In the genomic region with DNA sequence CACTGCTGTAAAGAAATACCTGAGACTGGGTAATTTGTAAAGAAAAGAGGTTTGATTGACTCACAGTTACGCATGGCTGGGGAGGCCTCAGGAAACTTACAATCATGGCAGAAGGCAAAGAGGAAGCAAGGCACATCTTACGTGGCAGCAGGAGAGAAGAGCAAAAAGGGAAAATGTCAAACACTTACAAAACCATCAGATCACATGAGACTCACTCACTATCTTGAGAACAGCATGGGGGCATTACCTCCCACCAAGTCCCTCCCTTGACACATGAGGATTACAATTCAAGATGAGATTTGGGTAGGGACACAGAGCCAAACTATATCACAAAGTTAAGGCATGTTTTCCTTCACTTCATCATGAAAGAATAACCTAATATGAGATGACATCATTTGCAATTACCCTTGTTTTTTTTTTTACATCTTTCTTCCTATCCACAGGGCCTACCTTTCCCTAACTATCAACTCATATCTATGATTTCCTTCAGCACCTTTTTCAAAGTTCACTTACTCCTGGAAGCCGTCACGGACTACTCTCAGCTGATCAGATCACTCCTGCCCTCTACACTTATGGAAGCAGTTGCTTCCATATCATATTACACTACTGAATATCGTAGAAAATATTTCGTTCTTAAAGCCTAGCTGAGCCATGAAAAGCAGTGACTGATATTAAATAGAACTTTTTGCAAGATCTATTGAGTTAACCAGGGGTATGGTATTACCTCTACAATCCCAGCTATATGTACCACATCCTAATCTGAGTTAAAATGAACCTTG, we compare ENCODE assay signal across 16 cellular contexts. TPM values are rescaled to one million over a fixed set of nuclear protein-coding genes. Genes with fewer than 3 reads are reported as not detected.
DNase-seq lines count a peak whose midpoint lies in the region; ATAC-seq and TF ChIP-seq lines count a peak whose summit lies in the region.
"Had no signal": no experiment of that assay in that cellular context is flagged by ENCODE, and none has a peak within 500 bp of the region (broad histone marks: within the 10 kb centered on the region; RNA-seq: fewer than 3 reads in every experiment).

No MANE protein-coding gene starts in this region.

- no peak overlapping the region for H2AK5ac ChIP-seq in mesenchymal stem cell (ENCODE audit: low read length, severe bottlenecking)

- H3K36me3 Mint-ChIP-seq in stimulated activated naive CD8-positive, alpha-beta T cell treated with anti-CD3 and anti-CD28 coated beads, Interleukin-15, Interleukin-2, amounts not matched to agents 100 ng/mL and 50 ng/mL, for 24 hours (ENCODE audit: low read depth) = no peaks in the 10 kb centered on the region
- no peaks in the 10 kb centered on the region for H3K36me3 Mint-ChIP-seq in chondrocyte (ENCODE audit: low read depth)

- peak overlapping the region; percentile 59 for H3K27ac ChIP-seq in SJCRH30
- no peak overlapping the region for H3K27ac ChIP-seq in mesenchymal stem cell (ENCODE audit: low read length, poor library complexity, severe bottlenecking)
- H3K27ac ChIP-seq: dorsolateral prefrontal cortex, pancreas, Peyer's patch, SK-N-MC, skin epidermis had no signal

- H2BK15ac ChIP-seq in mesenchymal stem cell (ENCODE audit: low read depth, poor library complexity, severe bottlenecking) = no peak overlapping the region

- H3K4me3 ChIP-seq in SJCRH30 = peak overlapping the region; percentile 29
- H3K4me3 ChIP-seq in mesenchymal stem cell (ENCODE audit: insufficient read depth in 1 of 2, low read depth in 1 of 2, low read length in 2 of 2) = no peak overlapping the region
- H3K4me3 ChIP-seq: pancreas, Peyer's patch, SK-N-MC, skin epidermis had no signal

- ATAC-seq in stimulated activated naive CD8-positive, alpha-beta T cell treated with anti-CD3 and anti-CD28 coated beads, Interleukin-15, amount 100 ng/mL, for 72 hours = no peak
- no peak for ATAC-seq in HG03439 (IDR thresholded peaks at IDR 0.05; ENCODE audit: unreplicated experiment)

- H3K23ac ChIP-seq in mesenchymal stem cell (ENCODE audit: low read length in 2 of 2) = no peak overlapping the region

- H2BK5ac ChIP-seq in mesenchymal stem cell (ENCODE audit: low read depth, low read length, poor library complexity, severe bottlenecking) = no peak overlapping the region

- H2AFZ ChIP-seq in mesenchymal stem cell (ENCODE audit: low read depth, low read length) = no peak overlapping the region

- H3K9me3 Mint-ChIP-seq in stimulated activated naive CD8-positive, alpha-beta T cell treated with anti-CD3 and anti-CD28 coated beads, Interleukin-15, Interleukin-2, amounts not matched to agents 100 ng/mL and 50 ng/mL, for 24 hours = no peaks in the 10 kb centered on the region
- no peaks in the 10 kb centered on the region for H3K9me3 Mint-ChIP-seq in stimulated activated naive CD8-positive, alpha-beta T cell treated with anti-CD3 and anti-CD28 coated beads, Interleukin-15, amount 100 ng/mL, for 72 hours
- H3K9me3 Mint-ChIP-seq in chondrocyte (ENCODE audit: low read depth) = no peaks in the 10 kb centered on the region

- H2BK120ac ChIP-seq in mesenchymal stem cell (ENCODE audit: low read depth, low read length) = no peak overlapping the region

- no peak for DNase-seq in stimulated activated naive CD8-positive, alpha-beta T cell treated with anti-CD3 and anti-CD28 coated beads, Interleukin-15, amount 100 ng/mL, for 72 hours
- DNase-seq in SJCRH30 = peak; percentile 12 to 53
- DNase-seq in mesenchymal stem cell = no peak
- DNase-seq in cortex of kidney (lab: John Stamatoyannopoulos, UW) = no peak
- no peak for DNase-seq in chondrocyte (ENCODE audit: low spot score)
- DNase-seq: activated CD4-positive, alpha-beta T cell treated with anti-CD3 and anti-CD28 coated beads, Interleukin-2, amount 50 U/mL, for 4 hours; dorsolateral prefrontal cortex; left colon; pancreas; Peyer's patch; stimulated activated CD4-positive, alpha-beta T cell treated with anti-CD3 and anti-CD28 coated beads, Interleukin-4, amount 100 ng/mL, for 24 hours had no signal

- H3K14ac ChIP-seq in mesenchymal stem cell (ENCODE audit: low read length in 2 of 2) = no peak overlapping the region

- no peaks in the 10 kb centered on the region for H3K27me3 Mint-ChIP-seq in stimulated activated naive CD8-positive, alpha-beta T cell treated with anti-CD3 and anti-CD28 coated beads, Interleukin-15, Interleukin-2, amounts not matched to agents 100 ng/mL and 50 ng/mL, for 24 hours
- no peaks in the 10 kb centered on the region for H3K27me3 Mint-ChIP-seq in stimulated activated naive CD8-positive, alpha-beta T cell treated with anti-CD3 and anti-CD28 coated beads, Interleukin-15, amount 100 ng/mL, for 72 hours
- H3K27me3 Mint-ChIP-seq in chondrocyte (ENCODE audit: low read depth) = no peaks in the 10 kb centered on the region

- no peaks in the 10 kb centered on the region for H3K9me3 ChIP-seq in SJCRH30 (replicated peaks)
- H3K9me3 ChIP-seq in mesenchymal stem cell (ENCODE audit: control insufficient read depth, low read length) = no peaks in the 10 kb centered on the region
- H3K9me3 ChIP-seq: pancreas, Peyer's patch had no signal

- no peak overlapping the region for H3K4ac ChIP-seq in mesenchymal stem cell (ENCODE audit: low read depth in 1 of 2, low read length in 2 of 2)

- H3K4me1 Mint-ChIP-seq in stimulated activated naive CD8-positive, alpha-beta T cell treated with anti-CD3 and anti-CD28 coated beads, Interleukin-15, Interleukin-2, amounts not matched to agents 100 ng/mL and 50 ng/mL, for 24 hours (ENCODE audit: low read depth) = peaks cover 26% of the 10 kb centered on the region
- H3K4me1 Mint-ChIP-seq in stimulated activated naive CD8-positive, alpha-beta T cell treated with anti-CD3 and anti-CD28 coated beads, Interleukin-15, amount 100 ng/mL, for 72 hours = peaks cover 5% of the 10 kb centered on the region
- peaks cover 11% of the 10 kb centered on the region for H3K4me1 Mint-ChIP-seq in chondrocyte (ENCODE audit: low read depth)

- no peak overlapping the region for H3K4me3 Mint-ChIP-seq in stimulated activated naive CD8-positive, alpha-beta T cell treated with anti-CD3 and anti-CD28 coated beads, Interleukin-15, Interleukin-2, amounts not matched to agents 100 ng/mL and 50 ng/mL, for 24 hours
- no peak overlapping the region for H3K4me3 Mint-ChIP-seq in stimulated activated naive CD8-positive, alpha-beta T cell treated with anti-CD3 and anti-CD28 coated beads, Interleukin-15, amount 100 ng/mL, for 72 hours
- no peak overlapping the region for H3K4me3 Mint-ChIP-seq in chondrocyte (ENCODE audit: unreplicated experiment)

- peak overlapping the region in 1 of 2 experiments; percentile 87 for H3K18ac ChIP-seq in mesenchymal stem cell (ENCODE audit: low read depth in 1 of 2, low read length in 2 of 2)

- no peaks in the 10 kb centered on the region for H3K27me3 ChIP-seq in SJCRH30
- no peaks in the 10 kb centered on the region for H3K27me3 ChIP-seq in mesenchymal stem cell (ENCODE audit: control insufficient read depth in 1 of 2, insufficient read depth in 1 of 2, low read length in 2 of 2)
- H3K27me3 ChIP-seq: dorsolateral prefrontal cortex, pancreas, Peyer's patch had no signal

- H3K36me3 ChIP-seq in SJCRH30 (no peaks in the 10 kb centered on the region), mesenchymal stem cell (ENCODE audit: control insufficient read depth in 1 of 2, insufficient read depth in 2 of 2, low read depth in 1 of 2, low read length in 2 of 2) (no peaks in the 10 kb centered on the region)
- H3K36me3 ChIP-seq: pancreas, Peyer's patch had no signal

- no peak for TF ChIP-seq CTCF in chondrocyte (IDR thresholded peaks at IDR 0.05)

- peak overlapping the region in 1 of 2 experiments; percentile 45 for H2BK12ac ChIP-seq in mesenchymal stem cell (ENCODE audit: low read length in 2 of 2)

- H3K79me1 ChIP-seq in mesenchymal stem cell (replicated peaks; ENCODE audit: low read length, poor library complexity, severe bottlenecking) = no peaks in the 10 kb centered on the region

- peaks cover 8% of the 10 kb centered on the region for H3K4me1 ChIP-seq in SJCRH30
- H3K4me1 ChIP-seq in mesenchymal stem cell (ENCODE audit: control insufficient read depth, insufficient read depth, low read depth, low read length) = no peaks in the 10 kb centered on the region
- H3K4me1 ChIP-seq: pancreas, Peyer's patch had no signal

- H4K8ac ChIP-seq in mesenchymal stem cell (ENCODE audit: low read length) = no peak overlapping the region

- H4K91ac ChIP-seq in mesenchymal stem cell (ENCODE audit: low read length) = peak overlapping the region; percentile 44

- no peak overlapping the region for H3K4me2 ChIP-seq in mesenchymal stem cell (ENCODE audit: low read length, poor library complexity, severe bottlenecking)

- H3K27ac Mint-ChIP-seq in stimulated activated naive CD8-positive, alpha-beta T cell treated with anti-CD3 and anti-CD28 coated beads, Interleukin-15, Interleukin-2, amounts not matched to agents 100 ng/mL and 50 ng/mL, for 24 hours = peak overlapping the region; percentile 78
- no peak overlapping the region for H3K27ac Mint-ChIP-seq in stimulated activated naive CD8-positive, alpha-beta T cell treated with anti-CD3 and anti-CD28 coated beads, Interleukin-15, amount 100 ng/mL, for 72 hours
- no peak overlapping the region for H3K27ac Mint-ChIP-seq in chondrocyte (ENCODE audit: unreplicated experiment)

- peak overlapping the region; percentile 83 for H3K9ac ChIP-seq in mesenchymal stem cell (ENCODE audit: low read length)

- WGBS in mesenchymal stem cell = 67% methylated on average over 4 of the region's 6 CpGs

RNA-seq across cellular contexts. Expression of a gene that starts 25.5 kb away (rescaled TPM):
- total RNA-seq in SJCRH30 (2014; rRNA removed; shearing (Covaris generic)) = 14.4 and 14.7 TPM in 2 replicates
- 1.6 TPM for polyA plus RNA-seq in mesenchymal stem cell (2013, experiment 1 of 2)
- 2.0 TPM for polyA plus RNA-seq in mesenchymal stem cell (2013, experiment 2 of 2)
- total RNA-seq in chondrocyte = not detected in 3 replicates
- total RNA-seq: epithelial cell of proximal tubule had no signal

RNA-seq across cellular contexts. Expression of a gene that starts 37.5 kb away (rescaled TPM):
- not detected in 2 replicates for total RNA-seq in SJCRH30 (2014; rRNA removed; shearing (Covaris generic))
- not detected for polyA plus RNA-seq in mesenchymal stem cell (2013, experiment 1 of 2)
- polyA plus RNA-seq in mesenchymal stem cell (2013, experiment 2 of 2) = not detected
- total RNA-seq in chondrocyte = not detected in 3 replicates

Comparison
In these comparisons a context has a peak if more than half of its experiments do, and no peak if none do; other contexts are left out.
1. DNase-seq: peak in SJCRH30 (2 of 2); none in stimulated activated naive CD8-positive, alpha-beta T cell treated with anti-CD3 and anti-CD28 coated beads, Interleukin-15, amount 100 ng/mL, for 72 hours (0 of 2), mesenchymal stem cell (single experiment), cortex of kidney (single experiment) and chondrocyte (single experiment).
2. RNA of a gene that starts 25.5 kb away (total RNA-seq): 14.4 to 14.7 TPM in SJCRH30; not detected in chondrocyte; every median in the first group is over 10 times any median in the second.